ENCODE assay signal across 9 cellular contexts in genomic region chr17:7951143-7951792, GRCh38. TPM values are rescaled to one million over a fixed set of nuclear protein-coding genes. Genes with fewer than 3 reads are reported as not detected.
DNase-seq lines count a peak whose midpoint lies in the region; ATAC-seq and TF ChIP-seq lines count a peak whose summit lies in the region.
"Had no signal": no experiment of that assay in that cellular context is flagged by ENCODE, and none has a peak within 500 bp of the region (broad histone marks: within the 10 kb centered on the region; RNA-seq: fewer than 3 reads in every experiment).

No MANE protein-coding gene starts in this region.

- peaks cover 38% of the 10 kb centered on the region for H3K36me3 ChIP-seq in lower lobe of right lung

- peak; percentile 55 for ATAC-seq in CD4-positive, alpha-beta T cell (ENCODE audit: poor library complexity)
- peak; percentile 99 for ATAC-seq in activated CD4-positive, CD25-positive, alpha-beta regulatory T cell treated with anti-CD3 and anti-CD28 coated beads, Interleukin-2, amount 50 U/mL, for 24 hours
- ATAC-seq in lower lobe of right lung = peak; percentile 46 to 54

- intact Hi-C loops in CD4-positive, alpha-beta T cell (cut with DNase I, micrococcal nuclease) = no loop called here
- intact Hi-C loops in lower lobe of right lung (cut with DNase I) = no loop called here

- H3K9me3 ChIP-seq in CD4-positive, alpha-beta T cell (ENCODE audit: control insufficient read depth, low read length) = no peaks in the 10 kb centered on the region
- no peaks in the 10 kb centered on the region for H3K9me3 ChIP-seq in lower lobe of right lung

- H3K27me3 Mint-ChIP-seq in CD4-positive, alpha-beta T cell = no peaks in the 10 kb centered on the region

- POLR2A ChIA-PET in CD4-positive, alpha-beta T cell (lab: Charles Lee) = interaction anchor here (1.3 kb wide), 1 partner anchor 35 kb away, joined by 7 read pairs; the partner anchor contains the start of gene RNF227

- peak in 1 of 10 experiments; percentile 15 for DNase-seq in CD4-positive, alpha-beta T cell
- DNase-seq in GM20000 (ENCODE audit: low spot score) = peak; percentile 67
- no peak for DNase-seq in lower lobe of right lung
- no peak for DNase-seq in hippocampal formation (lab: John Stamatoyannopoulos, UW)
- DNase-seq in 8988T = no peak
- no peak for DNase-seq in DMS114 treated with DMSO at 0.1 percent for 48 hours (lab: John Stamatoyannopoulos, UW; ENCODE audit: unreplicated experiment)
- no peak for DNase-seq in AML-193 (lab: John Stamatoyannopoulos, UW)
- DNase-seq: WERI-Rb-1 had no signal

- no peak for TF ChIP-seq CTCF in CD4-positive, alpha-beta T cell (IDR thresholded peaks at IDR 0.05)
- TF ChIP-seq CTCF in GM20000 (IDR thresholded peaks at IDR 0.05; ENCODE audit: extremely low read depth, missing control alignments) = no peak
- TF ChIP-seq CTCF in lower lobe of right lung (IDR thresholded peaks at IDR 0.05) = no peak

- CTCF ChIA-PET in CD4-positive, alpha-beta T cell (lab: Charles Lee) = no interaction called here

- H3K27me3 ChIP-seq in CD4-positive, alpha-beta T cell (ENCODE audit: control insufficient read depth, insufficient read depth, low read length) = no peaks in the 10 kb centered on the region
- H3K27me3 ChIP-seq in lower lobe of right lung (ENCODE audit: low read depth) = no peaks in the 10 kb centered on the region

- no peak overlapping the region for H3K4me3 Mint-ChIP-seq in CD4-positive, alpha-beta T cell

- no peaks in the 10 kb centered on the region for H3K9me3 Mint-ChIP-seq in CD4-positive, alpha-beta T cell

- H3K4me3 ChIP-seq in lower lobe of right lung = peak overlapping the region; percentile 40

- no peaks in the 10 kb centered on the region for H3K4me1 ChIP-seq in lower lobe of right lung

- H3K36me3 Mint-ChIP-seq in CD4-positive, alpha-beta T cell (ENCODE audit: low read depth) = peaks cover 37% of the 10 kb centered on the region

- H3K4me1 Mint-ChIP-seq in CD4-positive, alpha-beta T cell (ENCODE audit: low read depth) = peaks cover 10% of the 10 kb centered on the region

- H3K27ac ChIP-seq in CD4-positive, alpha-beta T cell (ENCODE audit: low read depth, low read length) = no peak overlapping the region
- peak overlapping the region; percentile 53 for H3K27ac ChIP-seq in lower lobe of right lung
- H3K27ac ChIP-seq: WERI-Rb-1 had no signal

- peak overlapping the region; percentile 80 for H3K27ac Mint-ChIP-seq in CD4-positive, alpha-beta T cell

RNA-seq across cellular contexts. Expression of gene CNTROB, which starts 19.3 kb away (rescaled TPM):
- total RNA-seq in CD4-positive, alpha-beta T cell = 10 to 100 TPM; 20.6 to 21.9 TPM
- total RNA-seq in lower lobe of right lung = 56.2 TPM

RNA-seq across cellular contexts. Expression of gene TRAPPC1, which starts 19.5 kb away (rescaled TPM):
- 10 to 100 TPM; 39.3 to 39.5 TPM for total RNA-seq in CD4-positive, alpha-beta T cell
- total RNA-seq in lower lobe of right lung = 110 TPM

RNA-seq across cellular contexts. Expression of gene KCNAB3, which starts 21.6 kb away (rescaled TPM):
- total RNA-seq in CD4-positive, alpha-beta T cell = 1 to 10 TPM; 7.1 to 8.2 TPM
- total RNA-seq in lower lobe of right lung = 5.2 TPM

RNA-seq across cellular contexts. Expression of gene RNF227, which starts 35.2 kb away (rescaled TPM):
- total RNA-seq in CD4-positive, alpha-beta T cell = 1 to 10 TPM; 3.2 to 3.5 TPM
- 7.5 TPM for total RNA-seq in lower lobe of right lung

RNA-seq across cellular contexts. Expression of gene GUCY2D, which starts 51.1 kb away (rescaled TPM):
- under 1 TPM in 1 of 2 experiments, not detected in 1; 0.06 TPM for total RNA-seq in CD4-positive, alpha-beta T cell
- total RNA-seq in lower lobe of right lung = 3.1 TPM
